In the genomic region with DNA sequence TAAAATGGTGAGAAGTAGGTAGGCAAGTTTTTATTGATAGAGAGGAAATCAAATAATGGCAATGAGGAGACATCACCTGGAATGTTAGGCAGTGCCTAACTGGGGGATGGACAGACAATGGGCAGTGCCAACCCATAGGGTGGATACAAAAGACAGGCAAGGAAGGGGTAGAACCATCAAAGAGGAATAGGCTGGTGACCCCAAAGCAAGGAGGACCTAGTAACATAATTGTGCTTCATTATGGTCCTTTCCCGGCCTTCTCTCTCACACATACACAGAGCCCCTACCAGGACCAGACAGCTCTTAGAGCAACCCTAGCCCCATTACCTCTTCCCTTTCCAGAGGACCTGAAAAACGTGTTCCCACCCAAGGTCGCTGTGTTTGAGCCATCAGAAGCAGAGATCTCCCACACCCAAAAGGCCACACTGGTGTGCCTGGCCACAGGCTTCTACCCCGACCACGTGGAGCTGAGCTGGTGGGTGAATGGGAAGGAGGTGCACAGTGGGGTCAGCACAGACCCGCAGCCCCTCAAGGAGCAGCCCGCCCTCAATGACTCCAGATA, we compare ENCODE assay signal across 15 cellular contexts. TPM values are rescaled to one million over a fixed set of nuclear protein-coding genes. Genes with fewer than 3 reads are reported as not detected.
DNase-seq lines count a peak whose midpoint lies in the region; ATAC-seq, FAIRE-seq and TF ChIP-seq lines count a peak whose summit lies in the region.
"Had no signal": no experiment of that assay in that cellular context is flagged by ENCODE, and none has a peak within 500 bp of the region (broad histone marks: within the 10 kb centered on the region; RNA-seq: fewer than 3 reads in every experiment).

No MANE protein-coding gene starts in this region.

- no peak for TF ChIP-seq CTCF in DND-41 (IDR thresholded peaks at IDR 0.05; ENCODE audit: borderline replicate concordance, extremely low read depth, low read length, poor library complexity, severe bottlenecking)
- no peak for TF ChIP-seq CTCF in natural killer cell (IDR thresholded peaks at IDR 0.05)
- TF ChIP-seq CTCF in PC-3 (conservative IDR thresholded peaks at IDR 0.05; ENCODE audit: low read depth, low read length) = no peak

- H3K9me3 Mint-ChIP-seq in T-cell (no peaks in the 10 kb centered on the region), natural killer cell (no peaks in the 10 kb centered on the region)
- no peaks in the 10 kb centered on the region for H3K9me3 Mint-ChIP-seq in activated naive CD8-positive, alpha-beta T cell treated with anti-CD3 and anti-CD28 coated beads, Interleukin-2, amount 50 U/mL, for 24 hours

- H3K27me3 ChIP-seq in DND-41 (ENCODE audit: insufficient read depth, low read length, poor library complexity) = no peaks in the 10 kb centered on the region
- H3K27me3 ChIP-seq in PC-3 (ENCODE audit: low read length) = no peaks in the 10 kb centered on the region

- no peak overlapping the region for H2AFZ ChIP-seq in DND-41 (ENCODE audit: low read depth, low read length)
- no peak overlapping the region for H2AFZ ChIP-seq in PC-3 (ENCODE audit: low read length)

- H3K4me3 ChIP-seq in DND-41 (ENCODE audit: low read depth in 1 of 2, low read length in 2 of 2) (peak overlapping the region; percentile 42 to 60; a peak in 3 of 4 replicates), PC-3 (ENCODE audit: low read length) (no peak overlapping the region)

- H3K4me3 Mint-ChIP-seq in T-cell (peak overlapping the region; percentile 93 to 100 (median 99)), natural killer cell (peak overlapping the region; percentile 99)
- H3K4me3 Mint-ChIP-seq in activated naive CD8-positive, alpha-beta T cell treated with anti-CD3 and anti-CD28 coated beads, Interleukin-2, amount 50 U/mL, for 24 hours = peak overlapping the region; percentile 100

- H3K4me1 Mint-ChIP-seq in T-cell = peaks cover 73 to 77% (median 74%) of the 10 kb centered on the region in 3 donors
- peaks cover 78% of the 10 kb centered on the region for H3K4me1 Mint-ChIP-seq in activated naive CD8-positive, alpha-beta T cell treated with anti-CD3 and anti-CD28 coated beads, Interleukin-2, amount 50 U/mL, for 24 hours
- H3K4me1 Mint-ChIP-seq in natural killer cell = peaks cover 90 to 91% of the 10 kb centered on the region in 2 donors

- H3K27ac ChIP-seq in DND-41 (ENCODE audit: low read length) (peak overlapping the region; percentile 97), PC-3 (ENCODE audit: low read length) (no peak overlapping the region)

- H3F3A ChIP-seq in PC-3 (ENCODE audit: low read length, unreplicated experiment) = no peaks in the 10 kb centered on the region

- H4K20me1 ChIP-seq in DND-41 (ENCODE audit: insufficient read depth, low read length) (no peaks in the 10 kb centered on the region), PC-3 (ENCODE audit: low read length) (no peaks in the 10 kb centered on the region)

- no peaks in the 10 kb centered on the region for H3K9me2 ChIP-seq in PC-3 (replicated peaks; ENCODE audit: low read length)

- H3K9ac ChIP-seq in DND-41 (ENCODE audit: low read depth, low read length) (peak overlapping the region; percentile 99), PC-3 (ENCODE audit: low read length) (no peak overlapping the region)

- peak overlapping the region; percentile 100 for H3K27ac Mint-ChIP-seq in T-cell
- peak overlapping the region; percentile 98 for H3K27ac Mint-ChIP-seq in activated naive CD8-positive, alpha-beta T cell treated with anti-CD3 and anti-CD28 coated beads, Interleukin-2, amount 50 U/mL, for 24 hours
- peak overlapping the region; percentile 92 to 100 for H3K27ac Mint-ChIP-seq in natural killer cell

- H3K9me3 ChIP-seq in DND-41 (ENCODE audit: insufficient read depth, low read length, severe bottlenecking) = no peaks in the 10 kb centered on the region
- H3K9me3 ChIP-seq in PC-3 (ENCODE audit: low read length) = no peaks in the 10 kb centered on the region

- no peak for FAIRE-seq in frontal cortex (lab: Jason Lieb, UNC)

- POLR2A ChIA-PET in T-cell (lab: Charles Lee) = interaction anchor here (0.6 to 8.4 kb wide), 5 partner anchors 8 to 448 kb away, joined by 3 to 337 read pairs (median 112); no protein-coding TSS in a partner anchor
- POLR2A ChIA-PET in PC-3 (lab: Charles Lee; ENCODE audit: unreplicated experiment) = no interaction called here

- H3K4me1 ChIP-seq in DND-41 (ENCODE audit: insufficient read depth, low read length) = peaks cover 78% of the 10 kb centered on the region
- peaks cover 31% of the 10 kb centered on the region for H3K4me1 ChIP-seq in PC-3 (ENCODE audit: insufficient read depth, low read length)

- intact Hi-C loops in natural killer cell (cut with micrococcal nuclease) (no loop called here), Right ventricle myocardium superior (cut with DNase I) (no loop called here), PC-3 (cut with micrococcal nuclease) (no loop called here)

- CTCF ChIA-PET in T-cell (lab: Charles Lee) (interaction anchor here (0.6 to 8.1 kb wide), 5 partner anchors 8 to 18 kb away, joined by 4 to 116 read pairs (median 12); no protein-coding TSS in a partner anchor), PC-3 (lab: Charles Lee) (no interaction called here)

- peaks cover 74% of the 10 kb centered on the region for H3K36me3 Mint-ChIP-seq in T-cell
- H3K36me3 Mint-ChIP-seq in activated naive CD8-positive, alpha-beta T cell treated with anti-CD3 and anti-CD28 coated beads, Interleukin-2, amount 50 U/mL, for 24 hours (ENCODE audit: low read depth) = peaks cover 84% of the 10 kb centered on the region
- H3K36me3 Mint-ChIP-seq in natural killer cell = peaks cover 43% of the 10 kb centered on the region

- peaks cover 80% of the 10 kb centered on the region for H3K36me3 ChIP-seq in DND-41 (ENCODE audit: insufficient read depth, low read length)
- H3K36me3 ChIP-seq in PC-3 (ENCODE audit: low read depth, low read length) = peaks cover 30% of the 10 kb centered on the region

- no TSS peak for BruUV-seq in PC-3 (replicated peaks; lab: Mats Ljungman, UMichigan)

- DNase-seq in DND-41 (peak; percentile 53), T-cell (peak in 1 of 34 experiments; percentile 30), natural killer cell (no peak), Right ventricle myocardium superior (no peak), frontal cortex (ENCODE audit: low spot score in 2 of 2) (no peak), PC-3 (no peak), NCI-H526 (lab: John Stamatoyannopoulos, UW) (no peak)
- no peak for DNase-seq in activated naive CD8-positive, alpha-beta T cell treated with anti-CD3 and anti-CD28 coated beads, Interleukin-2, amount 50 U/mL, for 24 hours
- DNase-seq: NCI-H2227 treated with DMSO at 0.1 percent for 48 hours; NK-92 treated with Interleukin-12 subunit alpha and Interleukin-12 subunit beta, amount 100 ng/mL, for 24 hours; SIG-M5; T1000 had no signal

- H3K27me3 Mint-ChIP-seq in T-cell = peaks cover 0 to 3% of the 10 kb centered on the region in 2 donors
- H3K27me3 Mint-ChIP-seq in activated naive CD8-positive, alpha-beta T cell treated with anti-CD3 and anti-CD28 coated beads, Interleukin-2, amount 50 U/mL, for 24 hours = no peaks in the 10 kb centered on the region
- no peaks in the 10 kb centered on the region for H3K27me3 Mint-ChIP-seq in natural killer cell (ENCODE audit: low read depth in 2 of 2)

- H3K79me2 ChIP-seq in DND-41 (ENCODE audit: insufficient read depth, low read length) = peaks cover 95% of the 10 kb centered on the region
- H3K79me2 ChIP-seq in PC-3 (ENCODE audit: low read length) = peaks cover 52% of the 10 kb centered on the region

- ATAC-seq in DND-41 (ENCODE audit: insufficient read depth, low read depth) (no peak), T-cell (replicated peaks in 1 of 4) (no peak), natural killer cell (no peak), Right ventricle myocardium superior (ENCODE audit: poor library complexity) (no peak), PC-3 (no peak)
- no peak for ATAC-seq in activated naive CD8-positive, alpha-beta T cell treated with anti-CD3 and anti-CD28 coated beads, Interleukin-2, amount 50 U/mL, for 24 hours

- peak overlapping the region; percentile 61 for H3K4me2 ChIP-seq in DND-41 (ENCODE audit: insufficient read depth, low read length)
- H3K4me2 ChIP-seq in PC-3 (ENCODE audit: low read length) = no peak overlapping the region

RNA-seq across cellular contexts. Expression of a gene that starts 30.0 kb away (rescaled TPM):
- total RNA-seq in T-cell = 10 to 100 TPM in 3 of 5 donors, not detected in 2; 47.1 to 64.6 (median 57.7) TPM
- total RNA-seq in natural killer cell = not detected
- total RNA-seq in Right ventricle myocardium superior = not detected
- not detected for total RNA-seq in frontal cortex
- total RNA-seq in PC-3 (2014; rRNA removed) = 0.40 TPM in 1 of 2 replicates, not detected in the other
- total RNA-seq: fibroblast of villous mesenchyme, renal cortical epithelial cell, temporal lobe had no signal

RNA-seq across cellular contexts. Expression of a gene that starts 51.5 kb away (rescaled TPM):
- total RNA-seq in T-cell (10 to 100 TPM in 3 of 5 donors, not detected in 2; 16.0 to 23.7 (median 20.8) TPM), natural killer cell (not detected), Right ventricle myocardium superior (not detected), frontal cortex (not detected), PC-3 (2014; rRNA removed) (not detected in 2 replicates)
- total RNA-seq: fibroblast of villous mesenchyme, renal cortical epithelial cell, temporal lobe had no signal

RNA-seq across cellular contexts. Expression of a gene that starts 54.1 kb away (rescaled TPM):
- 10 to 100 TPM; 37.2 to 76.2 (median 62.3) TPM for total RNA-seq in T-cell
- total RNA-seq in natural killer cell = 1 to 10 TPM; 2.3 to 6.8 (median 6.5) TPM
- total RNA-seq in Right ventricle myocardium superior = 2.6 TPM
- 29.3 TPM for total RNA-seq in frontal cortex
- 30.5 and 48.2 TPM in 2 replicates for total RNA-seq in PC-3 (2014; rRNA removed)
